Comparison of ENCODE assay signal across 1 cellular context in genomic region chr4:41361831-41362646, GRCh38.
A peak's percentile ranks its signal among the peaks of the same experiment; 100 is the strongest.
TF ChIP-seq lines count a peak whose summit lies in the region.

No MANE protein-coding gene starts in this region.

TF ChIP-seq in H1, 55 proteins besides CTCF, POLR2A, EP300 and RAD21 (continued from another document):
- TF ChIP-seq EZH2 (IDR thresholded peaks at IDR 0.05; ENCODE audit: low read depth, low read length, severe bottlenecking) (peak; percentile 48), E2F6 (IDR thresholded peaks at IDR 0.05) (no peak)
